Comparison of ENCODE assay signal across 23 cellular contexts in genomic region chr12:92334552-92334951, GRCh38.
"Had no signal": no experiment of that assay in that cellular context is flagged by ENCODE, and none has a peak within 500 bp of the region (broad histone marks: within the 10 kb centered on the region; RNA-seq: fewer than 3 reads in every experiment).

No MANE protein-coding gene starts in this region.

- H3K9me3 Mint-ChIP-seq: naive thymus-derived CD8-positive, alpha-beta T cell; nephron progenitor cell; type B pancreatic cell had no signal

- DNase-seq: dorsolateral prefrontal cortex; effector CD4-positive, alpha-beta T cell; foreskin fibroblast; heart left ventricle; kidney; left lung; naive thymus-derived CD8-positive, alpha-beta T cell; nephron progenitor cell; nucleus accumbens; right cardiac atrium; sigmoid colon; stimulated activated CD4-positive, alpha-beta T cell treated with anti-CD3 and anti-CD28 coated beads, Interleukin-2, amount 100 ng/mL, for 48 hours; stimulated activated naive CD4-positive, alpha-beta T cell; substantia nigra; testis; tibial artery had no signal

- H3K27ac Mint-ChIP-seq: nephron progenitor cell, type B pancreatic cell had no signal

- H3K27me3 ChIP-seq: dorsolateral prefrontal cortex, gastroesophageal sphincter, heart left ventricle, hepatocyte, left lung, sigmoid colon, testis, tibial artery had no signal

- H3K27me3 Mint-ChIP-seq: naive thymus-derived CD8-positive, alpha-beta T cell; type B pancreatic cell had no signal

- H3K9me3 ChIP-seq: gastroesophageal sphincter, heart left ventricle, left lung, prostate gland, sigmoid colon, testis, tibial artery had no signal

- FAIRE-seq: colon, kidney had no signal

- ATAC-seq: esophagus mucosa; gastroesophageal sphincter; heart left ventricle; left lung; naive thymus-derived CD8-positive, alpha-beta T cell; right cardiac atrium had no signal

- H3K27ac ChIP-seq: dorsolateral prefrontal cortex, epithelial cell of prostate, gastroesophageal sphincter, heart left ventricle, hepatocyte, left lung, prostate gland, sigmoid colon, testis, tibial artery had no signal

- H3K36me3 Mint-ChIP-seq: naive thymus-derived CD8-positive, alpha-beta T cell; type B pancreatic cell had no signal

- H3K4me1 ChIP-seq: gastroesophageal sphincter, prostate gland, sigmoid colon had no signal

- H3K4me3 Mint-ChIP-seq: nephron progenitor cell, type B pancreatic cell had no signal
